Comparison of ENCODE assay signal across 8 cellular contexts in the genomic region with DNA sequence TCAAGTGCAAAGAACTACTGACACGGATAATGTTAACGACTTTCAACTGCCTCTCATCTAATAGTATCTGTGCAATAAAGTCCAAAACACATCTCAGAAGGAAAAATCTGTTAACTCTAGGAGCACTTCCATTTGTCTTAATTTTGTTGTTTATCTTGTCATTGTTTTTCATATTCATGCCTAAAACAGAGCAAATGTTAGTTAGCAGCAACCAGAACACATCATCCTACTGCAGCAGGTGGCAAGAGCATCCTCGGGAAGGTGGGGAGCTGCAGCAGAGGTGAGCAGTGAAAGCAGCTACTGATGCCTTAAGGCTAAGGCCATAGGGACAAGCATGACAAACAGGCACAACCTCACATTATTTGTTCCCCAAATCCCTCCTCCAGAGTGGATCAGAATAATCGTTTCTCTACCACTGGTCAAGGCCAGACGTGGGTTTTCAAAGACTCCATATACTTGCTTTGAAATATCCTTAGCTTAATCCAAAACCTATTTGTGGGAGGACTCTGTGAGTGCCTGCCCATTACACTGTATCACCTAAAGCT. TPM values are rescaled to one million over a fixed set of nuclear protein-coding genes. Genes with fewer than 3 reads are reported as not detected.
DNase-seq lines count a peak whose midpoint lies in the region; ATAC-seq and TF ChIP-seq lines count a peak whose summit lies in the region.

No MANE protein-coding gene starts in this region.

- ATAC-seq in heart right ventricle (no peak), Right ventricle myocardium superior (ENCODE audit: poor library complexity) (no peak), lung (ENCODE audit: insufficient read depth, low FRiP score) (no peak)

- H3K27me3 ChIP-seq in heart right ventricle (no peaks in the 10 kb centered on the region), ascending aorta (no peaks in the 10 kb centered on the region), lung (ENCODE audit: control insufficient read depth, insufficient read depth) (no peaks in the 10 kb centered on the region), vagina (no peaks in the 10 kb centered on the region)

- 25 to 32% methylated on average over 5 of the region's 5 CpGs for WGBS in heart right ventricle, 2 donors
- WGBS in lung, 2 donors = 38 to 59% methylated on average over 5 of the region's 5 CpGs

- H3K4me1 ChIP-seq in heart right ventricle (peaks cover 0 to 47% (median 27%) of the 10 kb centered on the region in 9 donors), ascending aorta (peaks cover 0 to 9% of the 10 kb centered on the region in 2 donors), lung (ENCODE audit: control insufficient read depth in 2 of 2, insufficient read depth in 2 of 2, low read length in 2 of 2) (peaks cover 6 to 9% of the 10 kb centered on the region in 2 donors), vagina (peaks cover 39% of the 10 kb centered on the region)

- no peak for TF ChIP-seq POLR2A in vagina (IDR thresholded peaks at IDR 0.05)

- intact Hi-C loops in heart right ventricle (cut with DNase I) (loop anchor here in 6 of 10 donors (5.0 to 10.0 kb wide), 5 partner anchors 170 to 203 kb away; partner anchors contain the start of genes TMEM267 (in 6 of the 6), ZNF131 (in 5 of the 6) and C5orf34 (in 1 of the 6)), Right ventricle myocardium superior (cut with DNase I) (loop anchor here (5.0 kb wide), 1 partner anchor 170 kb away; the partner anchor contains the start of gene TMEM267), ascending aorta (cut with DNase I) (loop anchor here (2.0 to 10.0 kb wide), 6 partner anchors 85 to 1497 kb away; partner anchors contain the start of genes C5orf34, MRPS30, NIM1K and RIMOC1), vagina (cut with DNase I) (no loop called here)

- H3K4me3 ChIP-seq in heart right ventricle (peak overlapping the region; percentile 69 to 99 (median 92)), ascending aorta (peak overlapping the region; percentile 85 to 94), lung (peak overlapping the region; percentile 83), vagina (peak overlapping the region; percentile 75 to 92)

- H3K36me3 ChIP-seq in heart right ventricle = peaks cover 0 to 6% (median 0%) of the 10 kb centered on the region in 9 donors
- H3K36me3 ChIP-seq in ascending aorta = no peaks in the 10 kb centered on the region
- no peaks in the 10 kb centered on the region for H3K36me3 ChIP-seq in lung (ENCODE audit: control insufficient read depth in 2 of 2, insufficient read depth in 2 of 2, low read length in 2 of 2)
- H3K36me3 ChIP-seq in vagina = no peaks in the 10 kb centered on the region

- TF ChIP-seq CTCF in heart right ventricle (IDR thresholded peaks at IDR 0.05) (no peak), ascending aorta (IDR thresholded peaks at IDR 0.05) (no peak), lung (IDR thresholded peaks at IDR 0.05; ENCODE audit: control extremely low read depth, extremely low read depth) (no peak), vagina (IDR thresholded peaks at IDR 0.05) (no peak)

- no peaks in the 10 kb centered on the region for H3K9me3 ChIP-seq in heart right ventricle
- no peaks in the 10 kb centered on the region for H3K9me3 ChIP-seq in ascending aorta
- H3K9me3 ChIP-seq in lung (ENCODE audit: control insufficient read depth in 2 of 2, insufficient read depth in 1 of 2, low read length in 1 of 2) = no peaks in the 10 kb centered on the region
- no peaks in the 10 kb centered on the region for H3K9me3 ChIP-seq in vagina

- DNase-seq in heart right ventricle (no peak), Right ventricle myocardium superior (no peak), ascending aorta (ENCODE audit: low spot score in 2 of 2) (no peak), lung (ENCODE audit: low spot score) (no peak), vagina (ENCODE audit: extremely low spot score in 2 of 2) (no peak), dermis blood vessel endothelial cell (no peak), NCI-H2107 treated with DMSO at 0.1 percent for 48 hours (lab: John Stamatoyannopoulos, UW; ENCODE audit: unreplicated experiment) (no peak), LoVo (ENCODE audit: low spot score) (no peak)

- peak overlapping the region in 3 of 10 donors; percentile 92 to 97 (median 94) for H3K27ac ChIP-seq in heart right ventricle
- peak overlapping the region; percentile 92 to 93 for H3K27ac ChIP-seq in ascending aorta
- H3K27ac ChIP-seq in lung (ENCODE audit: low read depth in 1 of 2, low read length in 1 of 2) = no peak overlapping the region
- peak overlapping the region; percentile 91 for H3K27ac ChIP-seq in vagina

RNA-seq across cellular contexts. Expression of gene HMGCS1, which starts 1.1 kb away (rescaled TPM):
- total RNA-seq in heart right ventricle (10 to 100 TPM; 24.8 to 33.0 (median 27.1) TPM), Right ventricle myocardium superior (21.6 TPM), ascending aorta (36.5 TPM), lung (100 to 1,000 TPM; 194 to 360 TPM), vagina (68.0 TPM), dermis blood vessel endothelial cell (57.5 and 117 TPM in 2 replicates)
- polyA plus RNA-seq in heart right ventricle (10 to 100 TPM in 1 of 2 donors, 1 to 10 TPM in 1; 8.3 to 15.8 TPM), lung (100 to 1,000 TPM in 1 of 2 donors, 10 to 100 TPM in 1; 91.9 to 135 TPM)

Comparison
In these comparisons a context has a peak if more than half of its experiments do, and no peak if none do; other contexts are left out.
1. H3K27ac ChIP-seq: peak in ascending aorta (2 of 2) and vagina (single experiment); none in lung (0 of 2).
2. Peak in every context shown above with its lines, with median percentiles within 50 percentile points of each other: H3K4me3 ChIP-seq.